In the genomic region with DNA sequence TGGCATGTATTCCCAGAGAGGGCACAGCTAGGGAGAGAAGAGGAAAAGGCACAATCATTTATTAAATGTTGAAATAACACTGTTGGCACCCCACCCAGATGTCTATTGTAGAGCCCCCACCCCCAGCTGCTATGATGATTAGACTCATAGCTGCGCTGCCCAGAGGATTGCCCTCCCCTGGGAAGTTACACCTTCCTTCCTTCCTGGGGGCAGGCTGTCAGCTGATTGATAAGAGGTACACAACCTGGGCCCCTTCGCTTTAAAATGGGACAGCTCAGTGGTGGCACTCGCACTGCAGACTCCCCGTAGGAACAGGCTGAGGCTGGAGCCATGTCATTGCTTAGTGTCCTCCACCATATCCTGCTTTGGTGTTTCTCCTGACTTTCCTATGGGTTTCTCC, we compare ENCODE assay signal across 28 cellular contexts. TPM values are rescaled to one million over a fixed set of nuclear protein-coding genes. Genes with fewer than 3 reads are reported as not detected.
A peak's percentile ranks its signal among the peaks of the same experiment; 100 is the strongest.
DNase-seq lines count a peak whose midpoint lies in the region; ATAC-seq, FAIRE-seq and TF ChIP-seq lines count a peak whose summit lies in the region.
"Had no signal": no experiment of that assay in that cellular context is flagged by ENCODE, and none has a peak within 500 bp of the region (broad histone marks: within the 10 kb centered on the region; RNA-seq: fewer than 3 reads in every experiment).

No MANE protein-coding gene starts in this region.

- no peak for TF ChIP-seq POLR2A in sigmoid colon (IDR thresholded peaks at IDR 0.05)

- intact Hi-C loops in colonic mucosa (cut with DNase I) (no loop called here), sigmoid colon (cut with DNase I) (no loop called here)

- DNase-seq in colonic mucosa (peak; percentile 8), left lobe of liver (ENCODE audit: low spot score) (peak; percentile 3), sigmoid colon (peak; percentile 34), NCI-H524 treated with DMSO at 0.1 percent for 48 hours (lab: John Stamatoyannopoulos, UW) (no peak), DMS53 treated with DMSO at 0.1 percent for 48 hours (lab: John Stamatoyannopoulos, UW; ENCODE audit: unreplicated experiment) (no peak), urothelium cell line (ENCODE audit: low spot score) (no peak), NCI-H2107 treated with DMSO at 0.1 percent for 48 hours (lab: John Stamatoyannopoulos, UW; ENCODE audit: unreplicated experiment) (no peak)
- DNase-seq: 8988T; ACHN; AML-193; BE2C; CD4-positive, alpha-beta T cell; CD8-positive, alpha-beta memory T cell; DMS 273 treated with DMSO at 0.1 percent for 48 hours; DMS79 treated with DMSO at 0.1 percent for 48 hours; GF-D8; GOT3; HFFc6 had no signal

- TF ChIP-seq CTCF in colonic mucosa (IDR thresholded peaks at IDR 0.05) (no peak), sigmoid colon (IDR thresholded peaks at IDR 0.05) (no peak)

- no peak for ATAC-seq in left lobe of liver
- ATAC-seq: A549 had no signal

- H3K9ac ChIP-seq in colonic mucosa (ENCODE audit: low read depth in 2 of 2, low read length in 2 of 2): no peak overlapping the region
- H3K9ac ChIP-seq: BLaER1 treated with 17β-estradiol and CSF1 and Interleukin-3, amounts not matched to agents 10 nM and 100 nM had no signal

- H3K9me3 ChIP-seq in colonic mucosa: no peaks in the 10 kb centered on the region
- H3K9me3 ChIP-seq in sigmoid colon: no peaks in the 10 kb centered on the region
- H3K9me3 ChIP-seq: A549, BE2C, HAP-1 had no signal

- H3K27ac ChIP-seq in colonic mucosa (no peak overlapping the region), sigmoid colon (no peak overlapping the region)
- H3K27ac ChIP-seq: A549; BLaER1 treated with 17β-estradiol and CSF1 and Interleukin-3, amounts not matched to agents 10 nM and 100 nM had no signal

- H3K4me3 ChIP-seq in colonic mucosa (no peak overlapping the region), sigmoid colon (no peak overlapping the region)
- H3K4me3 ChIP-seq: A549; BLaER1 treated with 17β-estradiol and CSF1 and Interleukin-3, amounts not matched to agents 10 nM and 100 nM; HAP-1 had no signal

- FAIRE-seq in urothelium cell line (lab: Jason Lieb, UNC): no peak
- FAIRE-seq: A549, D721Med, GM12891, GM18507, H54 had no signal

- no peaks in the 10 kb centered on the region for H3K27me3 ChIP-seq in colonic mucosa
- no peaks in the 10 kb centered on the region for H3K27me3 ChIP-seq in sigmoid colon
- H3K27me3 ChIP-seq: BE2C; BLaER1 treated with 17β-estradiol and CSF1 and Interleukin-3, amounts not matched to agents 10 nM and 100 nM had no signal

- no peak for TF ChIP-seq EP300 in sigmoid colon (IDR thresholded peaks at IDR 0.05)

- no peaks in the 10 kb centered on the region for H3K36me3 ChIP-seq in colonic mucosa
- no peaks in the 10 kb centered on the region for H3K36me3 ChIP-seq in sigmoid colon
- H3K36me3 ChIP-seq: BE2C; BLaER1 treated with 17β-estradiol and CSF1 and Interleukin-3, amounts not matched to agents 10 nM and 100 nM; HAP-1 had no signal

- H3K4me1 ChIP-seq in colonic mucosa (no peaks in the 10 kb centered on the region), sigmoid colon (no peaks in the 10 kb centered on the region)
- H3K4me1 ChIP-seq: A549; BE2C; BLaER1 treated with 17β-estradiol and CSF1 and Interleukin-3, amounts not matched to agents 10 nM and 100 nM; HAP-1 had no signal

- WGBS in sigmoid colon, 2 donors: 94% methylated on average over 4 of the region's 4 CpGs

RNA-seq across cellular contexts. Expression of a gene that starts 18.1 kb away (rescaled TPM):
- total RNA-seq in colonic mucosa (not detected), left lobe of liver (not detected), sigmoid colon (not detected)
- 1 to 10 TPM in 1 of 3 donors, not detected in 2; 1.2 TPM for polyA plus RNA-seq in sigmoid colon
- total RNA-seq: CD4-positive, alpha-beta T cell; CD8-positive, alpha-beta memory T cell; Daoy; G401; HFFc6 had no signal
- polyA plus RNA-seq: A549; CD14-positive monocyte; CD8-positive, alpha-beta memory T cell had no signal

Comparison
In these comparisons a context has a peak if more than half of its experiments do, and no peak if none do; other contexts are left out.
1. DNase-seq: peak in colonic mucosa (single experiment), left lobe of liver (single experiment) and sigmoid colon (single experiment); none in NCI-H524 treated with DMSO at 0.1 percent for 48 hours (single experiment), DMS53 treated with DMSO at 0.1 percent for 48 hours (single experiment), urothelium cell line (single experiment) and NCI-H2107 treated with DMSO at 0.1 percent for 48 hours (single experiment).